In genomic region chr1:87436534-87436933, GRCh38 we compare ENCODE assay signal across 1 cellular context.
TF ChIP-seq lines count a peak whose summit lies in the region.

No MANE protein-coding gene starts in this region.

TF ChIP-seq in H1, 55 proteins besides CTCF, POLR2A, EP300 and RAD21 (continued from another document):
- TF ChIP-seq RBBP5 (IDR thresholded peaks at IDR 0.05; ENCODE audit: borderline replicate concordance, low read depth, low read length) (no peak), RXRA (IDR thresholded peaks at IDR 0.05; ENCODE audit: insufficient read depth, low read depth, low read length) (no peak), TBP (IDR thresholded peaks at IDR 0.05; ENCODE audit: low read depth, low read length) (no peak), PHF8 (conservative IDR thresholded peaks at IDR 0.05; ENCODE audit: low read depth, low read length) (no peak), CHD2 (IDR thresholded peaks at IDR 0.05; ENCODE audit: low read length) (no peak), SIX5 (IDR thresholded peaks at IDR 0.05; ENCODE audit: low read depth, low read length) (no peak), CBX5 (IDR thresholded peaks at IDR 0.05; ENCODE audit: low read depth, low read length) (no peak), CREB1 (IDR thresholded peaks at IDR 0.05) (no peak), MAFK (IDR thresholded peaks at IDR 0.05; ENCODE audit: low read depth, low read length) (no peak), HDAC2 (IDR thresholded peaks at IDR 0.05; ENCODE audit: borderline replicate concordance in 1 of 2, low read depth in 2 of 2, low read length in 2 of 2) (no peak), POLR2AphosphoS5 (IDR thresholded peaks at IDR 0.05; ENCODE audit: low read depth, low read length) (no peak), E2F6 (IDR thresholded peaks at IDR 0.05) (no peak), TCF12 (IDR thresholded peaks at IDR 0.05; ENCODE audit: low read depth, low read length) (no peak), BACH1 (IDR thresholded peaks at IDR 0.05; ENCODE audit: low read length) (no peak), CEBPB (IDR thresholded peaks at IDR 0.05; ENCODE audit: low read depth, low read length) (no peak), ASH2L (IDR thresholded peaks at IDR 0.05; ENCODE audit: low read length) (no peak), CHD7 (IDR thresholded peaks at IDR 0.05; ENCODE audit: insufficient replicate concordance, low read length) (no peak)
